ENCODE assay signal across 10 cellular contexts in genomic region chr5:14184725-14185124, GRCh38. TPM values are rescaled to one million over a fixed set of nuclear protein-coding genes. Genes with fewer than 3 reads are reported as not detected.
DNase-seq lines count a peak whose midpoint lies in the region; ATAC-seq, FAIRE-seq and TF ChIP-seq lines count a peak whose summit lies in the region.
"Had no signal": no experiment of that assay in that cellular context is flagged by ENCODE, and none has a peak within 500 bp of the region (broad histone marks: within the 10 kb centered on the region; RNA-seq: fewer than 3 reads in every experiment).

No MANE protein-coding gene starts in this region.

- intact Hi-C loops in prostate gland (cut with DNase I) (loop anchor here (2.0 to 5.0 kb wide), 2 partner anchors 42 to 83 kb away; partner anchors contain the start of gene TRIO), pancreas (cut with DNase I) (no loop called here)

- in situ Hi-C loops in HAP-1 (cut with MboI; ENCODE audit: low sequenced_read_pairs), result no loop called here

- no peak for FAIRE-seq in pancreas (lab: Jason Lieb, UNC)

- no peak for TF ChIP-seq CTCF in AG10803 (conservative IDR thresholded peaks at IDR 0.05; ENCODE audit: low read length)
- TF ChIP-seq CTCF in fibroblast of mammary gland (conservative IDR thresholded peaks at IDR 0.05; ENCODE audit: control insufficient read depth, insufficient read depth, low read depth, low read length), result no peak
- no peak for TF ChIP-seq CTCF in prostate gland (IDR thresholded peaks at IDR 0.05)
- no peak for TF ChIP-seq CTCF in pancreas (IDR thresholded peaks at IDR 0.05)

- no peaks in the 10 kb centered on the region for H3K27me3 ChIP-seq in prostate gland (replicated peaks; ENCODE audit: insufficient read depth)
- no peaks in the 10 kb centered on the region for H3K27me3 ChIP-seq in pancreas
- H3K27me3 ChIP-seq in HAP-1 (ENCODE audit: low read depth), result no peaks in the 10 kb centered on the region

- 77% methylated on average over 11 of the region's 11 CpGs for WGBS in prostate gland
- 88% methylated on average over 11 of the region's 11 CpGs for WGBS in pancreas, 2 donors

- TF ChIP-seq POLR2A in prostate gland (IDR thresholded peaks at IDR 0.05), result no peak

- H3K4me3 ChIP-seq in AG10803 (ENCODE audit: low read length) (peak overlapping the region; percentile 50), fibroblast of mammary gland (ENCODE audit: control insufficient read depth, low read depth, low read length) (no peak overlapping the region), prostate gland (no peak overlapping the region), pancreas (no peak overlapping the region), HAP-1 (no peak overlapping the region)

- DNase-seq in AG10803 (ENCODE audit: low read depth) (peak; percentile 82), RPMI8226 (peak; percentile 53), fibroblast of mammary gland (ENCODE audit: low read depth) (peak; percentile 89), prostate gland (ENCODE audit: low spot score) (no peak), pancreas (no peak), HAP-1 (ENCODE audit: low spot score in 2 of 2) (no peak), NCI-H345 treated with DMSO at 0.1 percent for 48 hours (lab: John Stamatoyannopoulos, UW; ENCODE audit: unreplicated experiment) (no peak), 8988T (no peak)
- DNase-seq: activated B cell treated with CpG ODN at 0.5 μM for 24 hours; effector memory CD8-positive, alpha-beta T cell had no signal

- peaks cover 3% of the 10 kb centered on the region for H3K4me1 ChIP-seq in prostate gland (replicated peaks)
- H3K4me1 ChIP-seq in pancreas, result peaks cover 0 to 5% (median 4%) of the 10 kb centered on the region in 3 donors
- H3K4me1 ChIP-seq in HAP-1, result peaks cover 29% of the 10 kb centered on the region

- no peak for ATAC-seq in pancreas
- ATAC-seq: effector memory CD8-positive, alpha-beta T cell had no signal

- H3K9me3 ChIP-seq in prostate gland, result no peaks in the 10 kb centered on the region
- no peaks in the 10 kb centered on the region for H3K9me3 ChIP-seq in pancreas
- no peaks in the 10 kb centered on the region for H3K9me3 ChIP-seq in HAP-1

- H3K27ac ChIP-seq in prostate gland (peak overlapping the region; percentile 72), pancreas (no peak overlapping the region)

- no peaks in the 10 kb centered on the region for H3K36me3 ChIP-seq in prostate gland
- no peaks in the 10 kb centered on the region for H3K36me3 ChIP-seq in pancreas
- no peaks in the 10 kb centered on the region for H3K36me3 ChIP-seq in HAP-1 (replicated peaks)

RNA-seq across cellular contexts. Expression of gene TRIO, which starts 41.6 kb away (rescaled TPM):
- total RNA-seq in prostate gland (100 to 1,000 TPM in 1 of 2 donors, 10 to 100 TPM in 1; 90.3 to 197 TPM), pancreas (10 to 100 TPM; 27.3 to 82.5 (median 34.1) TPM)
- polyA plus RNA-seq in pancreas, result 10 to 100 TPM; 39.9 to 44.5 TPM

Comparison
In these comparisons a context has a peak if more than half of its experiments do, and no peak if none do; other contexts are left out.
1. DNase-seq: peak in AG10803 (single experiment), RPMI8226 (single experiment) and fibroblast of mammary gland (single experiment); none in prostate gland (single experiment), pancreas (0 of 6), HAP-1 (0 of 2), NCI-H345 treated with DMSO at 0.1 percent for 48 hours (single experiment) and 8988T (single experiment).
2. H3K27ac ChIP-seq: peak in prostate gland (2 of 2); none in pancreas (0 of 4).